In the genomic region with DNA sequence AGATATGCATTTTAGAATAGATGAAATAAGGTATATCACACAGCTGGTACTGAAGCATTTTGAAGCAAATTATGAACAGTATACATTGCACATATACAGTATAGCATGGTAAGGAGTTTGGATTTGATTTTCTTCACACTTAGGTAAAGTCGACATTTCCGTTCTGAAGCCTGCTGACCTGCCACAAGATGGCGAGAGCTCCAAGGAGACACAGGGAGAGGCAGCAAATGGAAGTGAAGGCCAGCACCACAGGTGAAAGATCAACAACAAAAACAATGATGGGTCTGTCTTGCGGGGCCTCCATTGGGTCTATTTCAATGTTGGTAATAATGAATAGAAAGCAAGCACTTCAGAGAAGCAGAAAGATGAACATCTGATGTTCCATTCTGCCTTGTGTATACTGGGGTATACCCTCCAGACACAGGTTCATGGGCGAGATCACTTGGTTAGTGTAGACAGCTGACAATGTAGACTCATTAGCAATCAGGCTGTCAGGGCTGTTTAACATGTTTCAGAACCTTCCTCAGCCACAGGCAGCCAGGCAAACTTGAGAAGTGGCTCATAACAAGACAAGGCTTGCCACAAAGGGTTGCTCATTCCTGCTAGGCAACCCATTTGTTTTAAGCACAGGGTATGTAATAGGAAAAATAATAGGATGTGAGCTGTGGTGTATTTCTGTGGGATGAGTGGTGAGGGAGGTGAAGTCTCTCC, we compare ENCODE assay signal across 9 cellular contexts. TPM values are rescaled to one million over a fixed set of nuclear protein-coding genes. Genes with fewer than 3 reads are reported as not detected.
DNase-seq lines count a peak whose midpoint lies in the region; ATAC-seq and TF ChIP-seq lines count a peak whose summit lies in the region.
"Had no signal": no experiment of that assay in that cellular context is flagged by ENCODE, and none has a peak within 500 bp of the region (broad histone marks: within the 10 kb centered on the region; RNA-seq: fewer than 3 reads in every experiment).

No MANE protein-coding gene starts in this region.

- 21 to 100% methylated on average over 1 to 4 of the region's 5 CpGs for WGBS in gastroesophageal sphincter (ENCODE audit: low coverage in 1 of 2), 2 donors

- no peaks in the 10 kb centered on the region for H3K9me3 Mint-ChIP-seq in activated naive CD4-positive, alpha-beta T cell treated with anti-CD3 and anti-CD28 coated beads, Interleukin-2, amount 50 U/mL, for 72 hours

- H3K4me1 ChIP-seq in gastroesophageal sphincter: no peaks in the 10 kb centered on the region
- H3K4me1 ChIP-seq: BLaER1 treated with 17β-estradiol and CSF1 and Interleukin-3, amounts not matched to agents 10 nM and 100 nM had no signal

- no peak overlapping the region for H3K4me3 ChIP-seq in gastroesophageal sphincter
- H3K4me3 ChIP-seq: BLaER1 treated with 17β-estradiol and CSF1 and Interleukin-3, amounts not matched to agents 10 nM and 100 nM had no signal

- no peaks in the 10 kb centered on the region for H3K27me3 ChIP-seq in gastroesophageal sphincter
- H3K27me3 ChIP-seq: BLaER1 treated with 17β-estradiol and CSF1 and Interleukin-3, amounts not matched to agents 10 nM and 100 nM had no signal

- no peak overlapping the region for H3K27ac Mint-ChIP-seq in activated naive CD4-positive, alpha-beta T cell treated with anti-CD3 and anti-CD28 coated beads, Interleukin-2, amount 50 U/mL, for 72 hours

- H3K27ac ChIP-seq in gastroesophageal sphincter: no peak overlapping the region
- H3K27ac ChIP-seq: BLaER1 treated with 17β-estradiol and CSF1 and Interleukin-3, amounts not matched to agents 10 nM and 100 nM had no signal

- DNase-seq in NCI-H2029 treated with DMSO at 0.1 percent for 48 hours (lab: John Stamatoyannopoulos, UW) (peak; percentile 0), NCI-H2029 (lab: John Stamatoyannopoulos, UW) (no peak), NCI-H1092 treated with DMSO at 0.1 percent for 48 hours (lab: John Stamatoyannopoulos, UW) (peak; percentile 18), left kidney (ENCODE audit: low read depth, low spot score) (peak; percentile 59)
- DNase-seq in activated naive CD4-positive, alpha-beta T cell treated with anti-CD3 and anti-CD28 coated beads, Interleukin-2, amount 50 U/mL, for 72 hours (ENCODE audit: low spot score in 2 of 2): peak in 1 of 2 donors; percentile 3

- H3K9me3 ChIP-seq in gastroesophageal sphincter: no peaks in the 10 kb centered on the region
- H3K9me3 ChIP-seq: BLaER1 treated with 17β-estradiol and CSF1 and Interleukin-3, amounts not matched to agents 10 nM and 100 nM had no signal

- no peak for TF ChIP-seq EP300 in gastroesophageal sphincter (IDR thresholded peaks at IDR 0.05)

- peak; percentile 51 for ATAC-seq in GM21381 (IDR thresholded peaks at IDR 0.05; ENCODE audit: unreplicated experiment)
- ATAC-seq in activated naive CD4-positive, alpha-beta T cell treated with anti-CD3 and anti-CD28 coated beads, Interleukin-2, amount 50 U/mL, for 72 hours: peak; percentile 77 to 78
- no peak for ATAC-seq in GM18520 (IDR thresholded peaks at IDR 0.05; ENCODE audit: unreplicated experiment)
- no peak for ATAC-seq in gastroesophageal sphincter

- H3K36me3 Mint-ChIP-seq in activated naive CD4-positive, alpha-beta T cell treated with anti-CD3 and anti-CD28 coated beads, Interleukin-2, amount 50 U/mL, for 72 hours: no peaks in the 10 kb centered on the region

- H3K36me3 ChIP-seq in gastroesophageal sphincter: no peaks in the 10 kb centered on the region
- H3K36me3 ChIP-seq: BLaER1 treated with 17β-estradiol and CSF1 and Interleukin-3, amounts not matched to agents 10 nM and 100 nM had no signal

- peak in 1 of 4 experiments; percentile 41 for TF ChIP-seq CTCF in gastroesophageal sphincter (IDR thresholded peaks at IDR 0.05)

- TF ChIP-seq POLR2A in gastroesophageal sphincter (IDR thresholded peaks at IDR 0.05): no peak

RNA-seq across cellular contexts. Expression of a gene that starts 21.4 kb away (rescaled TPM):
- not detected for total RNA-seq in activated naive CD4-positive, alpha-beta T cell treated with anti-CD3 and anti-CD28 coated beads, Interleukin-2, amount 50 U/mL, for 72 hours
- under 1 TPM in 1 of 4 donors, not detected in 3; 0.31 TPM for total RNA-seq in gastroesophageal sphincter

RNA-seq across cellular contexts. Expression of a gene that starts 33.2 kb away (rescaled TPM):
- total RNA-seq in activated naive CD4-positive, alpha-beta T cell treated with anti-CD3 and anti-CD28 coated beads, Interleukin-2, amount 50 U/mL, for 72 hours: 1 to 10 TPM in 1 of 2 donors, under 1 TPM in 1; 0.77 to 2.0 TPM
- total RNA-seq in gastroesophageal sphincter: under 1 TPM in 1 of 4 donors, not detected in 3; 0.16 TPM

Comparison
In these comparisons a context has a peak if more than half of its experiments do, and no peak if none do; other contexts are left out.
1. ATAC-seq: peak in GM21381 (single experiment) and activated naive CD4-positive, alpha-beta T cell treated with anti-CD3 and anti-CD28 coated beads, Interleukin-2, amount 50 U/mL, for 72 hours (2 of 2); none in GM18520 (single experiment) and gastroesophageal sphincter (single experiment).